ENCODE assay signal across 1 cellular context in genomic region chr17:834136-834535, GRCh38.
TF ChIP-seq lines count a peak whose summit lies in the region.

No MANE protein-coding gene starts in this region.

TF ChIP-seq in GM23338, 12 proteins besides CTCF, POLR2A, EP300 and RAD21:
- TF ChIP-seq ZNF462 (CRISPR knock-in tag; IDR thresholded peaks at IDR 0.05) (no peak), STAT1 (IDR thresholded peaks at IDR 0.05; ENCODE audit: unreplicated experiment) (no peak), REST (IDR thresholded peaks at IDR 0.05; ENCODE audit: unreplicated experiment) (no peak), NANOG (IDR thresholded peaks at IDR 0.05; ENCODE audit: borderline replicate concordance) (no peak), CREB1 (CRISPR knock-in tag; IDR thresholded peaks at IDR 0.05; ENCODE audit: low read depth) (no peak), EZH2 (IDR thresholded peaks at IDR 0.05; ENCODE audit: low read depth, unreplicated experiment) (no peak), ZNF114 (CRISPR knock-in tag; IDR thresholded peaks at IDR 0.05) (no peak), ETS1 (IDR thresholded peaks at IDR 0.05) (no peak), JUNB (IDR thresholded peaks at IDR 0.05; ENCODE audit: unreplicated experiment) (no peak), EZH2phosphoT487 (IDR thresholded peaks at IDR 0.05; ENCODE audit: unreplicated experiment) (no peak)
